1 cellular context compared by ENCODE assay signal in the genomic region with DNA sequence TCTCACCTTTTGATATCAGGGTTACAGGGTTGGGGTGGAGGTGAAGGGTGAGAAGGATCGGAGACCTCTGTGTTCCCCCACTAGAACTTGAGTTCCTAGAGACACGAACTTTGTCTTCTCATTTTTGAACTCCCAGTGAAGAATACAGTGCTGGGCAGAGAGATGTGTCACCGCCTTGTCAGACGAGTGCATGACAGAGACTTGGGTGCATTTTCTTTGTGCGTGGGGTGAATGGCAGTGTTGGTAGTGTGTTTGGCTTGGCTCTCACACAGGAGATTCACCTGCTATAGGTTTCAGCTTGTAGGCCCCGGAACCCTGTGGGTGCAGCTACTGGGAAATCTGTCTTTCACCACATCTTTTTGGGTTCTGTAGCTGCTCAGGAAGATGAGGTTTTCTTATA.
TF ChIP-seq lines count a peak whose summit lies in the region.

No MANE protein-coding gene starts in this region.

TF ChIP-seq in HepG2, 621 proteins besides CTCF, POLR2A, EP300 and RAD21:
- TF ChIP-seq ZNF549 (CRISPR knock-in tag; IDR thresholded peaks at IDR 0.05) = no peak
- no peak for TF ChIP-seq ZNF335 (CRISPR knock-in tag; IDR thresholded peaks at IDR 0.05)
- no peak for TF ChIP-seq TARDBP (CRISPR knock-in tag; IDR thresholded peaks at IDR 0.05)
- no peak for TF ChIP-seq ZNF7 (CRISPR knock-in tag; IDR thresholded peaks at IDR 0.05)
- no peak for TF ChIP-seq ZMYM3 (CRISPR knock-in tag; IDR thresholded peaks at IDR 0.05)
- no peak for TF ChIP-seq ATF1 (CRISPR knock-in tag; IDR thresholded peaks at IDR 0.05)
- TF ChIP-seq ZEB1 (IDR thresholded peaks at IDR 0.05; ENCODE audit: insufficient replicate concordance, low read depth) = no peak
- TF ChIP-seq MIER3 (CRISPR knock-in tag; IDR thresholded peaks at IDR 0.05; ENCODE audit: borderline replicate concordance) = no peak
- no peak for TF ChIP-seq NCOA1 (CRISPR knock-in tag; IDR thresholded peaks at IDR 0.05)
- no peak for TF ChIP-seq ZNF263 (CRISPR knock-in tag; IDR thresholded peaks at IDR 0.05)
- no peak for TF ChIP-seq ZNF773 (CRISPR knock-in tag; IDR thresholded peaks at IDR 0.05; ENCODE audit: borderline replicate concordance)
- TF ChIP-seq, protein P1, sequence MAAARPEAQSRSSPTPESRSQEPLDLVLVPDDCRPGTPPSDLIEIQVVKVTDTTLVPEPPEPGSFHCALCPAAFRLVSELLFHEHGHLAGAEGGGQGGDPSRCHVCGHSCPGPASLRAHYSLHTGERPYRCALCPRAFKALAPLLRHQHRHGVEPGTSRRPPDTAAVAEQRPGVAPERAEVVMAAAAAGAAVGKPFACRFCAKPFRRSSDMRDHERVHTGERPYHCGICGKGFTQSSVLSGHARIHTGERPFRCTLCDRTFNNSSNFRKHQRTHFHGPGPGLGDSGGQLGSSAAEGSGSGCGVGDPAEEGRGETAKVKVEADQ (CRISPR knock-in tag; IDR thresholded peaks at IDR 0.05; ENCODE audit: borderline replicate concordance) = no peak
- no peak for TF ChIP-seq SKI (IDR thresholded peaks at IDR 0.05; ENCODE audit: partially characterized antibody)
- TF ChIP-seq, protein P2, sequence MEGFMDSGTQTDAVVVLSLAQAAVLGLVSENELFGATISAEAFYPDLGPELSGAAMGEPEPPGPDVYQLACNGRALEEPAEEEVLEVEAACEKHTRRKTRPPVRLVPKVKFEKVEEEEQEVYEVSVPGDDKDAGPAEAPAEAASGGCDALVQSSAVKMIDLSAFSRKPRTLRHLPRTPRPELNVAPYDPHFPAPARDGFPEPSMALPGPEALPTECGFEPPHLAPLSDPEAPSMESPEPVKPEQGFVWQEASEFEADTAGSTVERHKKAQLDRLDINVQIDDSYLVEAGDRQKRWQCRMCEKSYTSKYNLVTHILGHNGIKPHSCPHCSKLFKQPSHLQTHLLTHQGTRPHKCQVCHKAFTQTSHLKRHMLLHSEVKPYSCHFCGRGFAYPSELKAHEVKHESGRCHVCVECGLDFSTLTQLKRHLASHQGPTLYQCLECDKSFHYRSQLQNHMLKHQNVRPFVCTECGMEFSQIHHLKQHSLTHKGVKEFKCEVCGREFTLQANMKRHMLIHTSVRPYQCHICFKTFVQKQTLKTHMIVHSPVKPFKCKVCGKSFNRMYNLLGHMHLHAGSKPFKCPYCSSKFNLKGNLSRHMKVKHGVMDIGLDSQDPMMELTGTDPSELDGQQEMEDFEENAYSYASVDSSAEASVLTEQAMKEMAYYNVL (CRISPR knock-in tag; IDR thresholded peaks at IDR 0.05; ENCODE audit: borderline replicate concordance) = no peak
- no peak for TF ChIP-seq CHD2 (IDR thresholded peaks at IDR 0.05; ENCODE audit: low read depth, low read length)
- TF ChIP-seq SP4 (CRISPR knock-in tag; IDR thresholded peaks at IDR 0.05) = no peak
- no peak for TF ChIP-seq RBM39 (IDR thresholded peaks at IDR 0.05; ENCODE audit: low read depth, low read length, poor library complexity, severe bottlenecking)
